Comparison of ENCODE assay signal across 9 cellular contexts in genomic region chr9:101705135-101705661, GRCh38. TPM values are rescaled to one million over a fixed set of nuclear protein-coding genes. Genes with fewer than 3 reads are reported as not detected.
DNase-seq lines count a peak whose midpoint lies in the region; ATAC-seq, FAIRE-seq and TF ChIP-seq lines count a peak whose summit lies in the region.
"Had no signal": no experiment of that assay in that cellular context is flagged by ENCODE, and none has a peak within 500 bp of the region (broad histone marks: within the 10 kb centered on the region; RNA-seq: fewer than 3 reads in every experiment).

No MANE protein-coding gene starts in this region.

- H3K4me3 Mint-ChIP-seq in brain = peak overlapping the region; percentile 62 to 84 (median 82)

- peak; percentile 27 to 55 for DNase-seq in NCI-H2081 (lab: John Stamatoyannopoulos, UW)
- no peak for DNase-seq in NCI-H2081 treated with DMSO at 0.1 percent for 48 hours (lab: John Stamatoyannopoulos, UW)
- peak; percentile 7 for DNase-seq in RPMI7951 (ENCODE audit: low read depth)
- peak; percentile 39 for DNase-seq in lower lobe of right lung
- DNase-seq in H54 (ENCODE audit: insufficient read length, low spot score) = no peak

- no peak for TF ChIP-seq POLR2A in H54 (IDR thresholded peaks at IDR 0.05; ENCODE audit: low read depth, low read length)

- H3K4me1 Mint-ChIP-seq in brain = peaks cover 31% of the 10 kb centered on the region

- H3K27ac Mint-ChIP-seq in brain = peak overlapping the region in 1 of 5 experiments; percentile 48

- no peak for FAIRE-seq in H54 (lab: Jason Lieb, UNC)

- H3K36me3 ChIP-seq in lower lobe of right lung = no peaks in the 10 kb centered on the region
- H3K36me3 ChIP-seq in thymus (ENCODE audit: control insufficient read depth, insufficient read depth) = no peaks in the 10 kb centered on the region
- H3K36me3 ChIP-seq: BLaER1 had no signal

- H3K4me3 ChIP-seq in lower lobe of right lung = no peak overlapping the region
- H3K4me3 ChIP-seq in thymus (ENCODE audit: low read length) = peak overlapping the region; percentile 24
- H3K4me3 ChIP-seq: BLaER1 had no signal

- peaks cover 7% of the 10 kb centered on the region for H3K27me3 Mint-ChIP-seq in brain

- H3K9me3 ChIP-seq in lower lobe of right lung = no peaks in the 10 kb centered on the region
- H3K9me3 ChIP-seq in thymus (ENCODE audit: control insufficient read depth) = no peaks in the 10 kb centered on the region
- H3K9me3 ChIP-seq: BLaER1 had no signal

- ATAC-seq in HG02981 (IDR thresholded peaks at IDR 0.05; ENCODE audit: unreplicated experiment) (peak; percentile 80), lower lobe of right lung (peak; percentile 59 to 60)

- WGBS in thymus = 8% methylated on average over 21 of the region's 21 CpGs

- H3K27ac ChIP-seq in lower lobe of right lung (no peak overlapping the region), thymus (ENCODE audit: low read depth) (no peak overlapping the region)
- H3K27ac ChIP-seq: BLaER1 had no signal

- no peaks in the 10 kb centered on the region for H3K36me3 Mint-ChIP-seq in brain

- peaks cover 7% of the 10 kb centered on the region for H3K27me3 ChIP-seq in lower lobe of right lung (ENCODE audit: low read depth)
- no peaks in the 10 kb centered on the region for H3K27me3 ChIP-seq in thymus (ENCODE audit: control insufficient read depth, insufficient read depth)
- H3K27me3 ChIP-seq: BLaER1 had no signal

- intact Hi-C loops in lower lobe of right lung (cut with DNase I) = no loop called here

- H3K4me1 ChIP-seq in lower lobe of right lung (no peaks in the 10 kb centered on the region), thymus (ENCODE audit: control insufficient read depth, insufficient read depth, low read length) (no peaks in the 10 kb centered on the region)
- H3K4me1 ChIP-seq: BLaER1 had no signal

- TF ChIP-seq CTCF in brain (conservative IDR thresholded peaks at IDR 0.05) (peak in 1 of 2 experiments; percentile 35), lower lobe of right lung (IDR thresholded peaks at IDR 0.05) (peak; percentile 8)

- H3K9me3 Mint-ChIP-seq in brain = no peaks in the 10 kb centered on the region

RNA-seq across cellular contexts. Expression of gene GRIN3A, which starts 33.2 kb away (rescaled TPM):
- total RNA-seq in RPMI7951 (2014; rRNA removed; shearing (Covaris generic)) = not detected in 2 replicates
- polyA plus RNA-seq in brain (ENCODE audit: insufficient read depth, low read depth, low replicate concordance) (0.22 TPM), thymus (0.09 TPM)
- total RNA-seq in lower lobe of right lung = 0.24 TPM

Comparison
In these comparisons a context has a peak if more than half of its experiments do, and no peak if none do; other contexts are left out.
1. DNase-seq: peak in NCI-H2081 (2 of 2), RPMI7951 (single experiment) and lower lobe of right lung (single experiment); none in NCI-H2081 treated with DMSO at 0.1 percent for 48 hours (single experiment) and H54 (single experiment).